In genomic region chr6:1025821-1026220, GRCh38 we compare ENCODE assay signal across 1 cellular context.
TF ChIP-seq lines count a peak whose summit lies in the region.

No MANE protein-coding gene starts in this region.

TF ChIP-seq in H1, 55 proteins besides CTCF, POLR2A, EP300 and RAD21 (continued from another document):
- TF ChIP-seq ATF2 (IDR thresholded peaks at IDR 0.05; ENCODE audit: low read length) (no peak), GTF2F1 (IDR thresholded peaks at IDR 0.05; ENCODE audit: borderline replicate concordance, low read depth, low read length) (no peak), RFX5 (IDR thresholded peaks at IDR 0.05; ENCODE audit: borderline replicate concordance, low read depth, low read length) (no peak), GABPA (IDR thresholded peaks at IDR 0.05; ENCODE audit: borderline replicate concordance, insufficient read depth, low read length) (no peak), BRCA1 (IDR thresholded peaks at IDR 0.05; ENCODE audit: low read depth, low read length) (no peak), EGR1 (IDR thresholded peaks at IDR 0.05; ENCODE audit: borderline replicate concordance, low read depth, low read length) (no peak), SUZ12 (IDR thresholded peaks at IDR 0.05; ENCODE audit: low read length) (no peak), ASH2L (IDR thresholded peaks at IDR 0.05; ENCODE audit: low read length) (no peak)
